ENCODE assay signal across 1 cellular context in the genomic region with DNA sequence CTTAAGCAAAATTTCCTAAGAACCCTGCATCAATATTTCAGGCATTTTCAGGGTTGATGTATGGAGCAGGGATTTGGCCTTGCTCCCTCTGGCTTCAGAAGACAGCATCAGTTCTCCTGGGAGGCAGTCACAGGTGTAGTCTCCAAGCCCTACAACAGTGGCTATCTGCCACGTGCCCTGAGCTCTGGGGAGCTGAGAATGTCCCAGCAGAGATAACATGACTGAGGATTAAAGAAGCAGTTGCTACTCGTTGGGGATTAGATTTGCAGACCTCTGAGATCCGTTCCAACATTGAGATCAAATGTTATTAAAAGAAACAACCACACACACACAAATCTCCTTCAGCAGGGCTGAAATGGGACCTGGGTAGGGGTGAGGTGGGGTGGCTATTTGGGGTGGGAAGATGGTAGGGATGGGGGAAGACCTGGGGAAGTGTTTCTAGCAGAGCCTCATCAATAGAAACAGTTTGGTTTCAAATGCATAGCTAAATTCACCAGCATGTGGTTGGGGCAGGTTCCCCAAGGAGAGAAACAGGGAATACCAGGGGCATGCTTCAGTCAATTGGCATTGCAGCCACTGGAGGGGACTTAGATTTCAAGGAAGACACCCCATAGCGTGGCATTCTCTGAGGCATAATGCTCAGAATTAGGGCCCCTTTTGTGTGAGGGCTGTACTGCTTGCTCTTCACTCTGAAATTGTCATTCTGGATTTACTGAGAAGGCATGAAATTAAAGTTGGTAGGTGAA.
TF ChIP-seq lines count a peak whose summit lies in the region.

No MANE protein-coding gene starts in this region.

TF ChIP-seq in H1, 55 proteins besides CTCF, POLR2A, EP300 and RAD21:
- TF ChIP-seq HDAC2 (IDR thresholded peaks at IDR 0.05; ENCODE audit: borderline replicate concordance in 1 of 2, low read depth in 2 of 2, low read length in 2 of 2): 0 out of 4 replicates have a peak, but pooled peaks of 1 of the 2 experiments have one; percentile 32
- no peak for TF ChIP-seq SAP30 (IDR thresholded peaks at IDR 0.05; ENCODE audit: insufficient read depth, insufficient replicate concordance, low read length)
- TF ChIP-seq TCF12 (IDR thresholded peaks at IDR 0.05; ENCODE audit: low read depth, low read length): no peak
- no peak for TF ChIP-seq NRF1 (IDR thresholded peaks at IDR 0.05; ENCODE audit: low read depth, low read length)
- no peak for TF ChIP-seq EZH2 (IDR thresholded peaks at IDR 0.05; ENCODE audit: low read depth, low read length, severe bottlenecking)
- TF ChIP-seq, protein P1, sequence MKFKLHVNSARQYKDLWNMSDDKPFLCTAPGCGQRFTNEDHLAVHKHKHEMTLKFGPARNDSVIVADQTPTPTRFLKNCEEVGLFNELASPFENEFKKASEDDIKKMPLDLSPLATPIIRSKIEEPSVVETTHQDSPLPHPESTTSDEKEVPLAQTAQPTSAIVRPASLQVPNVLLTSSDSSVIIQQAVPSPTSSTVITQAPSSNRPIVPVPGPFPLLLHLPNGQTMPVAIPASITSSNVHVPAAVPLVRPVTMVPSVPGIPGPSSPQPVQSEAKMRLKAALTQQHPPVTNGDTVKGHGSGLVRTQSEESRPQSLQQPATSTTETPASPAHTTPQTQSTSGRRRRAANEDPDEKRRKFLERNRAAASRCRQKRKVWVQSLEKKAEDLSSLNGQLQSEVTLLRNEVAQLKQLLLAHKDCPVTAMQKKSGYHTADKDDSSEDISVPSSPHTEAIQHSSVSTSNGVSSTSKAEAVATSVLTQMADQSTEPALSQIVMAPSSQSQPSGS (IDR thresholded peaks at IDR 0.05; ENCODE audit: low read length): no peak
- TF ChIP-seq, protein P2, sequence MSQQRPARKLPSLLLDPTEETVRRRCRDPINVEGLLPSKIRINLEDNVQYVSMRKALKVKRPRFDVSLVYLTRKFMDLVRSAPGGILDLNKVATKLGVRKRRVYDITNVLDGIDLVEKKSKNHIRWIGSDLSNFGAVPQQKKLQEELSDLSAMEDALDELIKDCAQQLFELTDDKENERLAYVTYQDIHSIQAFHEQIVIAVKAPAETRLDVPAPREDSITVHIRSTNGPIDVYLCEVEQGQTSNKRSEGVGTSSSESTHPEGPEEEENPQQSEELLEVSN (IDR thresholded peaks at IDR 0.05): peak; percentile 51; the same call in 1 of the 2 replicates
- TF ChIP-seq FOSL1 (IDR thresholded peaks at IDR 0.05; ENCODE audit: insufficient read depth, low read depth, low read length): no peak
- TF ChIP-seq KDM1A (IDR thresholded peaks at IDR 0.05; ENCODE audit: borderline replicate concordance, low read length): no peak
- TF ChIP-seq PHF8 (conservative IDR thresholded peaks at IDR 0.05; ENCODE audit: low read depth, low read length): no peak
- TF ChIP-seq SIN3A (conservative IDR thresholded peaks at IDR 0.05 in 1 of 2, IDR thresholded peaks at IDR 0.05 in 1 of 2; ENCODE audit: low read depth in 1 of 2, low read length in 2 of 2): no peak
- TF ChIP-seq TEAD4 (IDR thresholded peaks at IDR 0.05; ENCODE audit: low read depth, low read length): peak; percentile 94
- TF ChIP-seq, protein P3, sequence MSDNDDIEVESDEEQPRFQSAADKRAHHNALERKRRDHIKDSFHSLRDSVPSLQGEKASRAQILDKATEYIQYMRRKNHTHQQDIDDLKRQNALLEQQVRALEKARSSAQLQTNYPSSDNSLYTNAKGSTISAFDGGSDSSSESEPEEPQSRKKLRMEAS (IDR thresholded peaks at IDR 0.05): peak; percentile 57
- no peak for TF ChIP-seq CBX8 (IDR thresholded peaks at IDR 0.05; ENCODE audit: borderline replicate concordance, low read depth, low read length)
- peak; percentile 39 for TF ChIP-seq ASH2L (IDR thresholded peaks at IDR 0.05; ENCODE audit: low read length)
- TF ChIP-seq YY1 (IDR thresholded peaks at IDR 0.05; ENCODE audit: low read depth, low read length): peak; percentile 53
